ENCODE assay signal across 8 cellular contexts in genomic region chr1:182789138-182790076, GRCh38. TPM values are rescaled to one million over a fixed set of nuclear protein-coding genes. Genes with fewer than 3 reads are reported as not detected.
DNase-seq lines count a peak whose midpoint lies in the region; TF ChIP-seq lines count a peak whose summit lies in the region.

A gene with protein sequence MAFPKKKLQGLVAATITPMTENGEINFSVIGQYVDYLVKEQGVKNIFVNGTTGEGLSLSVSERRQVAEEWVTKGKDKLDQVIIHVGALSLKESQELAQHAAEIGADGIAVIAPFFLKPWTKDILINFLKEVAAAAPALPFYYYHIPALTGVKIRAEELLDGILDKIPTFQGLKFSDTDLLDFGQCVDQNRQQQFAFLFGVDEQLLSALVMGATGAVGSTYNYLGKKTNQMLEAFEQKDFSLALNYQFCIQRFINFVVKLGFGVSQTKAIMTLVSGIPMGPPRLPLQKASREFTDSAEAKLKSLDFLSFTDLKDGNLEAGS (plus strand): TSS chr1:182789773. CDS start chr1:182794372, 4,599 bp downstream.

- no peaks in the 10 kb centered on the region for H3K9me3 ChIP-seq in SU-DHL-6 (ENCODE audit: insufficient read depth, low read length)
- no peaks in the 10 kb centered on the region for H3K9me3 ChIP-seq in adipocyte (ENCODE audit: control insufficient read depth, low read length)
- H3K9me3 ChIP-seq in left ventricle myocardium inferior (replicated peaks): no peaks in the 10 kb centered on the region
- no peaks in the 10 kb centered on the region for H3K9me3 ChIP-seq in prostate gland

- H3K36me3 ChIP-seq in SU-DHL-6 (ENCODE audit: low read length) (no peaks in the 10 kb centered on the region), adipocyte (ENCODE audit: control insufficient read depth, insufficient read depth, low read length, severe bottlenecking) (no peaks in the 10 kb centered on the region), left ventricle myocardium inferior (peaks cover 3% of the 10 kb centered on the region), prostate gland (no peaks in the 10 kb centered on the region), urinary bladder (ENCODE audit: insufficient read depth) (no peaks in the 10 kb centered on the region)

- H3K27me3 ChIP-seq in SU-DHL-6 (ENCODE audit: low read length) (no peaks in the 10 kb centered on the region), adipocyte (replicated peaks; ENCODE audit: control insufficient read depth, insufficient read depth, low read length) (no peaks in the 10 kb centered on the region), left ventricle myocardium inferior (ENCODE audit: low read depth) (no peaks in the 10 kb centered on the region), prostate gland (replicated peaks; ENCODE audit: insufficient read depth) (no peaks in the 10 kb centered on the region)

- H3K27ac ChIP-seq in SU-DHL-6 (ENCODE audit: low read depth, low read length) (no peak within 1 kb of the TSS), left ventricle myocardium inferior (replicated peaks) (peak within 1 kb of the TSS; percentile 64), prostate gland (peak within 1 kb of the TSS; percentile 10 to 63), urinary bladder (ENCODE audit: low read depth) (peak within 1 kb of the TSS; percentile 44)

- no peaks in the 10 kb centered on the region for H3K9me2 ChIP-seq in SU-DHL-6 (replicated peaks; ENCODE audit: insufficient read depth, low read length)

- H3F3A ChIP-seq in SU-DHL-6 (ENCODE audit: insufficient read depth): peaks cover 11% of the 10 kb centered on the region; the same call in 1 of the 2 replicates

- peak within 1 kb of the TSS; percentile 81 for H3K9ac ChIP-seq in SU-DHL-6 (ENCODE audit: low read length)
- H3K9ac ChIP-seq in adipocyte (ENCODE audit: low read length): peak within 1 kb of the TSS; percentile 89

- peak; percentile 89 for TF ChIP-seq POLR2A in prostate gland (IDR thresholded peaks at IDR 0.05)

- intact Hi-C loops in left ventricle myocardium inferior (cut with micrococcal nuclease) (loop anchor here (10.0 kb wide), 1 partner anchor 705 kb away; no protein-coding TSS in a partner anchor), prostate gland (cut with DNase I) (loop anchor here (5.0 to 10.0 kb wide), 4 partner anchors 48 to 702 kb away; partner anchors contain the start of genes DHX9 and GLUL)

- H3K27ac Mint-ChIP-seq in HFFc6: peak within 1 kb of the TSS; percentile 52; the same call in 1 of the 2 replicates

- peak within 1 kb of the TSS; percentile 99 for H2AFZ ChIP-seq in SU-DHL-6 (ENCODE audit: low read depth, low read length, severe bottlenecking)

- peak within 1 kb of the TSS; percentile 94 for H3K4me3 Mint-ChIP-seq in HFFc6

- peaks cover 14% of the 10 kb centered on the region for H3K4me1 ChIP-seq in adipocyte (ENCODE audit: control insufficient read depth, insufficient read depth, low read length)
- H3K4me1 ChIP-seq in left ventricle myocardium inferior: peaks cover 15% of the 10 kb centered on the region
- H3K4me1 ChIP-seq in prostate gland (replicated peaks): no peaks in the 10 kb centered on the region
- H3K4me1 ChIP-seq in urinary bladder (ENCODE audit: insufficient read depth): no peaks in the 10 kb centered on the region

- peak; percentile 44 for DNase-seq in GM12864 (ENCODE audit: low read depth)
- DNase-seq in HFFc6: peak; percentile 52
- DNase-seq in NCI-H1048 (lab: John Stamatoyannopoulos, UW): peak; percentile 56
- peak; percentile 91 for DNase-seq in adipocyte (ENCODE audit: low read depth)
- peak; percentile 87 for DNase-seq in left ventricle myocardium inferior
- DNase-seq in prostate gland (ENCODE audit: low spot score): peak; percentile 77

- under 1% methylated on average over 77 of the region's 93 CpGs for WGBS in prostate gland
- WGBS in urinary bladder: under 1% methylated on average over 93 of the region's 93 CpGs

- no peak for TF ChIP-seq CTCF in GM12864 (IDR thresholded peaks at IDR 0.05; ENCODE audit: low read depth, low read length, missing control alignments)
- TF ChIP-seq CTCF in HFFc6 (IDR thresholded peaks at IDR 0.05): no peak
- no peak for TF ChIP-seq CTCF in SU-DHL-6 (IDR thresholded peaks at IDR 0.05; ENCODE audit: insufficient read depth, low read length, poor library complexity, severe bottlenecking)
- no peak for TF ChIP-seq CTCF in left ventricle myocardium inferior (IDR thresholded peaks at IDR 0.05; ENCODE audit: borderline replicate concordance)
- TF ChIP-seq CTCF in prostate gland (IDR thresholded peaks at IDR 0.05): peak in 1 of 4 experiments; percentile 18

- H3K9me3 Mint-ChIP-seq in HFFc6: no peaks in the 10 kb centered on the region

- H3K36me3 Mint-ChIP-seq in HFFc6 (ENCODE audit: low read depth): no peaks in the 10 kb centered on the region

- peaks cover 8% of the 10 kb centered on the region for H3K27me3 Mint-ChIP-seq in HFFc6 (ENCODE audit: insufficient read depth)

- H3K4me1 Mint-ChIP-seq in HFFc6 (ENCODE audit: low read depth): peaks cover 11% of the 10 kb centered on the region

- H3K4me2 ChIP-seq in SU-DHL-6 (ENCODE audit: low read depth, low read length, poor library complexity, severe bottlenecking): peak within 1 kb of the TSS; percentile 92

- peak within 1 kb of the TSS; percentile 75 for H3K4me3 ChIP-seq in GM12864 (ENCODE audit: low read depth, low read length)
- H3K4me3 ChIP-seq in SU-DHL-6 (ENCODE audit: insufficient read depth, low read length, poor library complexity, severe bottlenecking): peak within 1 kb of the TSS; percentile 77
- H3K4me3 ChIP-seq in adipocyte (ENCODE audit: low read length): peak within 1 kb of the TSS; percentile 89
- H3K4me3 ChIP-seq in left ventricle myocardium inferior: peak within 1 kb of the TSS; percentile 77
- H3K4me3 ChIP-seq in prostate gland: peak within 1 kb of the TSS; percentile 50
- H3K4me3 ChIP-seq in urinary bladder (ENCODE audit: low read depth, low read length): peak within 1 kb of the TSS; percentile 51

- no peaks in the 10 kb centered on the region for H4K20me1 ChIP-seq in SU-DHL-6 (ENCODE audit: low read depth, low read length)

- no peaks in the 10 kb centered on the region for H3K79me2 ChIP-seq in SU-DHL-6 (ENCODE audit: insufficient read depth, low read length)

RNA-seq across cellular contexts. Expression of the gene that starts here (rescaled TPM):
- total RNA-seq in HFFc6 (2021; fragmentation: NEBNext Ultra II Directional; extraction: Animal tissue kit (Norgen Biotek cat#: 25700)): 1 to 10 TPM; 1.2 to 2.0 (median 1.5) TPM
- total RNA-seq in left ventricle myocardium inferior (5.3 TPM), prostate gland (1 to 10 TPM; 2.2 to 6.8 TPM), urinary bladder (10.5 TPM)
- 6.7 TPM for polyA plus RNA-seq in urinary bladder
